In genomic region chr22:46563381-46564083, GRCh38 we compare ENCODE assay signal across 1 cellular context.
TF ChIP-seq lines count a peak whose summit lies in the region.

No MANE protein-coding gene starts in this region.

TF ChIP-seq in HepG2, 621 proteins besides CTCF, POLR2A, EP300 and RAD21 (continued from another document and continues in another):
- TF ChIP-seq ZNF646 (CRISPR knock-in tag; IDR thresholded peaks at IDR 0.05) (peak; percentile 62; the same call in 1 of the 2 replicates), ZNF747 (CRISPR knock-in tag; IDR thresholded peaks at IDR 0.05; ENCODE audit: borderline replicate concordance) (peak; percentile 44; the same call in 1 of the 2 replicates), ZNF691 (CRISPR knock-in tag; IDR thresholded peaks at IDR 0.05; ENCODE audit: borderline replicate concordance, low read depth) (0 out of 2 replicates have a peak, but pooled peaks have one; percentile 62), ZNF761 (CRISPR knock-in tag; conservative IDR thresholded peaks at IDR 0.05) (peak; percentile 75; the same call in 1 of the 2 replicates), THAP9 (CRISPR knock-in tag; IDR thresholded peaks at IDR 0.05; ENCODE audit: borderline replicate concordance) (peak; percentile 66; the same call in 1 of the 2 replicates), BCL3 (CRISPR knock-in tag; IDR thresholded peaks at IDR 0.05) (peak; percentile 50; the same call in 1 of the 2 replicates), REXO4 (CRISPR knock-in tag; IDR thresholded peaks at IDR 0.05; ENCODE audit: borderline replicate concordance) (no peak), CEBPG (CRISPR knock-in tag; IDR thresholded peaks at IDR 0.05) (0 out of 2 replicates have a peak, but pooled peaks have one; percentile 27), ZNF280D (CRISPR knock-in tag; IDR thresholded peaks at IDR 0.05) (peak; percentile 41; the same call in 1 of the 2 replicates), TMF1 (CRISPR knock-in tag; IDR thresholded peaks at IDR 0.05; ENCODE audit: low read depth) (no peak), HOXA7 (CRISPR knock-in tag; IDR thresholded peaks at IDR 0.05) (no peak), SPEN (CRISPR knock-in tag; IDR thresholded peaks at IDR 0.05; ENCODE audit: low read depth) (peak; percentile 62), ARID4A (CRISPR knock-in tag; IDR thresholded peaks at IDR 0.05; ENCODE audit: borderline replicate concordance) (peak; percentile 65), MBD4 (IDR thresholded peaks at IDR 0.05; ENCODE audit: borderline replicate concordance, low read length) (no peak), TSC22D2 (CRISPR knock-in tag; IDR thresholded peaks at IDR 0.05; ENCODE audit: borderline replicate concordance) (peak; percentile 55; the same call in 1 of the 2 replicates), PHF8 (CRISPR knock-in tag; IDR thresholded peaks at IDR 0.05) (peak; percentile 34; the same call in 1 of the 2 replicates), MXD1 (CRISPR knock-in tag; IDR thresholded peaks at IDR 0.05) (peak; percentile 19; the same call in 1 of the 2 replicates), USF2 (IDR thresholded peaks at IDR 0.05; ENCODE audit: low read depth, low read length) (peak; percentile 59), USF2 (CRISPR knock-in tag; IDR thresholded peaks at IDR 0.05; ENCODE audit: borderline replicate concordance) (peak; percentile 65), ZNF556 (CRISPR knock-in tag; IDR thresholded peaks at IDR 0.05; ENCODE audit: borderline replicate concordance) (no peak; the same call in 1 of the 2 replicates), GPBP1L1 (CRISPR knock-in tag; IDR thresholded peaks at IDR 0.05) (no peak), ZNF883 (CRISPR knock-in tag; IDR thresholded peaks at IDR 0.05; ENCODE audit: not compliant biosample characterization) (peak; percentile 70)
